Comparison of ENCODE assay signal across 17 cellular contexts in genomic region chr13:112791662-112792440, GRCh38.
DNase-seq lines count a peak whose midpoint lies in the region; ATAC-seq, FAIRE-seq and TF ChIP-seq lines count a peak whose summit lies in the region.
"Had no signal": no experiment of that assay in that cellular context is flagged by ENCODE, and none has a peak within 500 bp of the region (broad histone marks: within the 10 kb centered on the region; RNA-seq: fewer than 3 reads in every experiment).

No MANE protein-coding gene starts in this region.

- H3K27ac ChIP-seq in endothelial cell of umbilical vein (ENCODE audit: insufficient read depth, low read depth, low read length) (no peak overlapping the region), suprapubic skin (no peak overlapping the region)
- H3K27ac ChIP-seq: esophagus squamous epithelium, ovary, SJSA1 had no signal

- H3K4me3 ChIP-seq in endothelial cell of umbilical vein (replicated peaks in 1 of 3; ENCODE audit: insufficient read depth in 1 of 3, low read depth in 1 of 3, low read length in 3 of 3) = no peak overlapping the region
- H3K4me3 ChIP-seq in suprapubic skin = no peak overlapping the region
- H3K4me3 ChIP-seq: esophagus squamous epithelium, GM12878, ovary, SJSA1 had no signal

- H3K4me1 Mint-ChIP-seq in activated naive CD4-positive, alpha-beta T cell treated with anti-CD3 and anti-CD28 coated beads, Interleukin-2, amount 10 ng/mL, durations not matched to agents 7 days and 5 days = peaks cover 10% of the 10 kb centered on the region

- H3K4me3 Mint-ChIP-seq in activated naive CD4-positive, alpha-beta T cell treated with anti-CD3 and anti-CD28 coated beads, Interleukin-2, amount 10 ng/mL, durations not matched to agents 7 days and 5 days = no peak overlapping the region
- H3K4me3 Mint-ChIP-seq: activated naive CD8-positive, alpha-beta T cell treated with anti-CD3 and anti-CD28 coated beads for 36 hours had no signal

- H3K4me2 ChIP-seq in endothelial cell of umbilical vein (ENCODE audit: insufficient read depth, low read length) = no peak overlapping the region

- POLR2A ChIA-PET in endothelial cell of umbilical vein (lab: Charles Lee) = interaction anchor here (0.7 kb wide), 1 partner anchor 124 kb away, joined by 4 read pairs; no protein-coding TSS in a partner anchor

- no peak overlapping the region for H2AFZ ChIP-seq in endothelial cell of umbilical vein (ENCODE audit: low read depth, low read length)

- WGBS in suprapubic skin = 82% methylated on average over 14 of the region's 20 CpGs

- peaks cover 24% of the 10 kb centered on the region for H3K36me3 Mint-ChIP-seq in activated naive CD4-positive, alpha-beta T cell treated with anti-CD3 and anti-CD28 coated beads, Interleukin-2, amount 10 ng/mL, durations not matched to agents 7 days and 5 days

- TF ChIP-seq POLR2A in endothelial cell of umbilical vein (IDR thresholded peaks at IDR 0.05; ENCODE audit: low read depth, low read length) (no peak), suprapubic skin (IDR thresholded peaks at IDR 0.05) (no peak)

- intact Hi-C loops in endothelial cell of umbilical vein (cut with micrococcal nuclease) = no loop called here

- TF ChIP-seq CTCF in endothelial cell of umbilical vein (IDR thresholded peaks at IDR 0.05; ENCODE audit: extremely low read depth in 1 of 2, insufficient read depth in 1 of 2, low read depth in 1 of 2, low read length in 2 of 2) (no peak), suprapubic skin (IDR thresholded peaks at IDR 0.05) (no peak)

- no peak for FAIRE-seq in endothelial cell of umbilical vein (lab: Jason Lieb, UNC)
- FAIRE-seq: GM12878 had no signal

- H3K27me3 ChIP-seq in endothelial cell of umbilical vein (ENCODE audit: control insufficient read depth in 2 of 2, insufficient read depth in 2 of 2, low read length in 2 of 2) (no peaks in the 10 kb centered on the region), suprapubic skin (no peaks in the 10 kb centered on the region)
- H3K27me3 ChIP-seq: esophagus squamous epithelium, ovary, SJSA1 had no signal

- H3K27ac Mint-ChIP-seq in activated naive CD4-positive, alpha-beta T cell treated with anti-CD3 and anti-CD28 coated beads, Interleukin-2, amount 10 ng/mL, durations not matched to agents 7 days and 5 days = peak overlapping the region; percentile 12
- H3K27ac Mint-ChIP-seq: activated naive CD8-positive, alpha-beta T cell treated with anti-CD3 and anti-CD28 coated beads for 36 hours had no signal

- H4K20me1 ChIP-seq in endothelial cell of umbilical vein (replicated peaks; ENCODE audit: control insufficient read depth, extremely low read depth, insufficient read depth, low read length) = no peaks in the 10 kb centered on the region

- H3K9me3 Mint-ChIP-seq in activated naive CD4-positive, alpha-beta T cell treated with anti-CD3 and anti-CD28 coated beads, Interleukin-2, amount 10 ng/mL, durations not matched to agents 7 days and 5 days = no peaks in the 10 kb centered on the region
- H3K9me3 Mint-ChIP-seq: activated naive CD8-positive, alpha-beta T cell treated with anti-CD3 and anti-CD28 coated beads for 36 hours had no signal

- no TSS peak for BruUV-seq in endothelial cell of umbilical vein (replicated peaks; lab: Mats Ljungman, UMichigan)

- no peak overlapping the region for H3K9ac ChIP-seq in endothelial cell of umbilical vein (replicated peaks; ENCODE audit: extremely low read depth, insufficient read depth, low read length)

- H3K27me3 Mint-ChIP-seq in activated naive CD4-positive, alpha-beta T cell treated with anti-CD3 and anti-CD28 coated beads, Interleukin-2, amount 10 ng/mL, durations not matched to agents 7 days and 5 days = no peaks in the 10 kb centered on the region
- H3K27me3 Mint-ChIP-seq: activated naive CD8-positive, alpha-beta T cell treated with anti-CD3 and anti-CD28 coated beads for 36 hours had no signal

- TF ChIP-seq EP300 in suprapubic skin (IDR thresholded peaks at IDR 0.05) = no peak

- H3K36me3 ChIP-seq in endothelial cell of umbilical vein (ENCODE audit: control insufficient read depth in 2 of 2, extremely low read depth in 1 of 2, insufficient read depth in 2 of 2, low read length in 2 of 2) (no peaks in the 10 kb centered on the region), suprapubic skin (peaks cover 23% of the 10 kb centered on the region)
- H3K36me3 ChIP-seq: ovary, SJSA1 had no signal

- H3K4me1 ChIP-seq in endothelial cell of umbilical vein (ENCODE audit: control insufficient read depth, extremely low read depth, insufficient read depth, low read length) (no peaks in the 10 kb centered on the region), suprapubic skin (no peaks in the 10 kb centered on the region)
- H3K4me1 ChIP-seq: esophagus squamous epithelium, SJSA1 had no signal

- no peaks in the 10 kb centered on the region for H3K79me2 ChIP-seq in endothelial cell of umbilical vein (ENCODE audit: control insufficient read depth, insufficient read depth, low read length)

- DNase-seq in activated naive CD4-positive, alpha-beta T cell treated with anti-CD3 and anti-CD28 coated beads, Interleukin-2, amount 10 ng/mL, durations not matched to agents 7 days and 5 days = no peak
- no peak for DNase-seq in activated naive CD4-positive, alpha-beta T cell treated with Interleukin-2 at 50 U/mL for 16 hours
- DNase-seq in NCI-H2029 (lab: John Stamatoyannopoulos, UW) (peak; percentile 76), endothelial cell of umbilical vein (ENCODE audit: low read depth, low spot score) (no peak), suprapubic skin (ENCODE audit: low spot score in 2 of 2) (peak; percentile 39 to 62), SKM-1 (lab: John Stamatoyannopoulos, UW; ENCODE audit: unreplicated experiment) (no peak)
- DNase-seq: activated naive CD8-positive, alpha-beta T cell treated with anti-CD3 and anti-CD28 coated beads for 36 hours; esophagus squamous epithelium; hippocampal formation; mammary epithelial cell; NCI-H1105 treated with DMSO at 0.1 percent for 48 hours; ovary; stimulated activated CD4-positive, alpha-beta T cell treated with anti-CD3 and anti-CD28 coated beads, Interleukin-12 subunit alpha, Interleukin-12 subunit beta, amount 100 ng/mL, for 4 hours had no signal

- H3K9me3 ChIP-seq in endothelial cell of umbilical vein (replicated peaks; ENCODE audit: control insufficient read depth, insufficient read depth, low read length) (no peaks in the 10 kb centered on the region), suprapubic skin (no peaks in the 10 kb centered on the region)
- H3K9me3 ChIP-seq: esophagus squamous epithelium, ovary, SJSA1 had no signal

- ATAC-seq in GM19455 (IDR thresholded peaks at IDR 0.05; ENCODE audit: unreplicated experiment) = no peak
- ATAC-seq in HG03457 (IDR thresholded peaks at IDR 0.05; ENCODE audit: unreplicated experiment) = no peak
- ATAC-seq: GM12878 had no signal

- no peaks in the 10 kb centered on the region for H3K9me1 ChIP-seq in endothelial cell of umbilical vein (replicated peaks; ENCODE audit: control insufficient read depth, extremely low read depth, insufficient read depth, low read length)

- dilution Hi-C loops in endothelial cell of umbilical vein (cut with MboI; ENCODE audit: extremely low pct_ligation_motif_present, low sequenced_read_pairs) = no loop called here

- CTCF ChIA-PET in activated naive CD4-positive, alpha-beta T cell treated with anti-CD3 and anti-CD28 coated beads, Interleukin-2, amount 10 ng/mL, durations not matched to agents 7 days and 5 days (lab: Charles Lee) = no interaction called here
- CTCF ChIA-PET in endothelial cell of umbilical vein (lab: Charles Lee) = interaction anchor here (0.6 to 0.9 kb wide), 3 partner anchors 13 to 484 kb away, joined by 3 to 4 read pairs (median 4); no protein-coding TSS in a partner anchor

TF ChIP-seq in endothelial cell of umbilical vein, 7 proteins besides CTCF, POLR2A, EP300 and RAD21:
- TF ChIP-seq FOS (IDR thresholded peaks at IDR 0.05; ENCODE audit: borderline replicate concordance, insufficient read depth, low read length) = no peak
- peak; percentile 18 for TF ChIP-seq JUN (IDR thresholded peaks at IDR 0.05; ENCODE audit: borderline replicate concordance, insufficient read depth, insufficient read length, low read depth)
- no peak for TF ChIP-seq MAX (IDR thresholded peaks at IDR 0.05; ENCODE audit: insufficient read depth, insufficient read length)
- no peak for TF ChIP-seq MYC (IDR thresholded peaks at IDR 0.05; ENCODE audit: low read depth, low read length)

Comparison
In these comparisons a context has a peak if more than half of its experiments do, and no peak if none do; other contexts are left out.
1. DNase-seq: peak in NCI-H2029 (single experiment) and suprapubic skin (2 of 2); none in activated naive CD4-positive, alpha-beta T cell treated with anti-CD3 and anti-CD28 coated beads, Interleukin-2, amount 10 ng/mL, durations not matched to agents 7 days and 5 days (single experiment), activated naive CD4-positive, alpha-beta T cell treated with Interleukin-2 at 50 U/mL for 16 hours (single experiment), endothelial cell of umbilical vein (single experiment) and SKM-1 (single experiment).